In genomic region chr12:114668151-114668891, GRCh38 we compare ENCODE assay signal across 8 cellular contexts. TPM values are rescaled to one million over a fixed set of nuclear protein-coding genes. Genes with fewer than 3 reads are reported as not detected.
A peak's percentile ranks its signal among the peaks of the same experiment; 100 is the strongest.
DNase-seq lines count a peak whose midpoint lies in the region; ATAC-seq and TF ChIP-seq lines count a peak whose summit lies in the region.

No MANE protein-coding gene starts in this region.

- 0 to 1% (median 1%) methylated on average over 24 to 46 of the region's 46 CpGs for WGBS in heart left ventricle, 4 donors

- H3K27me3 Mint-ChIP-seq in WTC11 (ENCODE audit: low read depth) = peaks cover 100% of the 10 kb centered on the region

- intact Hi-C loops in heart left ventricle (cut with DNase I) (loop anchor here (1.0 to 10.0 kb wide), 12 partner anchors 496 to 1085 kb away; no protein-coding TSS in a partner anchor), posterior cingulate gyrus (cut with DNase I) (loop anchor here (1.0 to 10.0 kb wide), 3 partner anchors 496 to 1085 kb away; no protein-coding TSS in a partner anchor)

- H3K4me1 Mint-ChIP-seq in WTC11 = peaks cover 61% of the 10 kb centered on the region

- ATAC-seq in WTC11 = peak; percentile 49
- peak; percentile 82 to 93 (median 90) for ATAC-seq in heart left ventricle
- ATAC-seq in GM21367 (IDR thresholded peaks at IDR 0.05; ENCODE audit: unreplicated experiment) = no peak
- ATAC-seq in GM18867 (IDR thresholded peaks at IDR 0.05; ENCODE audit: unreplicated experiment) = no peak

- TF ChIP-seq CTCF in WTC11 (IDR thresholded peaks at IDR 0.05) (no peak), heart left ventricle (IDR thresholded peaks at IDR 0.05) (peak; percentile 19 to 78 (median 62))

- H3K9me3 ChIP-seq in MG63 (no peaks in the 10 kb centered on the region), heart left ventricle (no peaks in the 10 kb centered on the region)

- H3K4me1 ChIP-seq in heart left ventricle = peaks cover 0 to 46% (median 8%) of the 10 kb centered on the region in 12 donors

- H3K27ac ChIP-seq in heart left ventricle = peak overlapping the region in 9 of 12 donors; percentile 11 to 63 (median 45)

- CTCF ChIA-PET in WTC11 (lab: Charles Lee) = interaction anchor here (0.6 to 2.3 kb wide), 11 partner anchors 16 to 1119 kb away, joined by 3 to 10 read pairs (median 4); partner anchors contain the start of gene TBX3

- H3K4me3 Mint-ChIP-seq in WTC11 = peak overlapping the region; percentile 68

- no peaks in the 10 kb centered on the region for H3K36me3 Mint-ChIP-seq in WTC11

- DNase-seq in NCI-H2107 treated with DMSO at 0.1 percent for 48 hours (lab: John Stamatoyannopoulos, UW; ENCODE audit: unreplicated experiment) (peak; percentile 33), NCI-H2107 (lab: John Stamatoyannopoulos, UW) (no peak), MG63 (peak; percentile 88), WTC11 (ENCODE audit: low spot score) (peak; percentile 85), heart left ventricle (peak; percentile 76 to 87 (median 82)), posterior cingulate gyrus (peak in 9 of 10 donors; percentile 29 to 93 (median 65))

- no peaks in the 10 kb centered on the region for H3K9me3 Mint-ChIP-seq in WTC11

- POLR2A ChIA-PET in WTC11 (lab: Charles Lee) = interaction anchor here (0.5 kb wide), 2 partner anchors 35 to 100 kb away, joined by 3 to 4 read pairs; no protein-coding TSS in a partner anchor

- H3K27me3 ChIP-seq in MG63 (no peaks in the 10 kb centered on the region), heart left ventricle (peaks cover 24 to 85% (median 44%) of the 10 kb centered on the region in 9 donors)

- H3K4me3 ChIP-seq in MG63 = peak overlapping the region; percentile 28
- H3K4me3 ChIP-seq in heart left ventricle = peak overlapping the region in 11 of 12 donors; percentile 23 to 60 (median 50)

- no peak for TF ChIP-seq POLR2A in heart left ventricle (IDR thresholded peaks at IDR 0.05)

- H3K36me3 ChIP-seq in MG63 = peaks cover 6% of the 10 kb centered on the region
- H3K36me3 ChIP-seq in heart left ventricle = peaks cover 0 to 23% (median 19%) of the 10 kb centered on the region in 9 donors

- H3K27ac Mint-ChIP-seq in WTC11 = no peak overlapping the region

TF ChIP-seq in WTC11, 78 proteins besides CTCF, POLR2A, EP300 and RAD21:
- TF ChIP-seq FOXP1 (CRISPR knock-in tag; IDR thresholded peaks at IDR 0.05; ENCODE audit: borderline replicate concordance) = peak; percentile 22; the same call in 1 of the 2 replicates
- no peak for TF ChIP-seq SMAD3 (CRISPR knock-in tag; IDR thresholded peaks at IDR 0.05; ENCODE audit: borderline replicate concordance)

RNA-seq across cellular contexts. Expression of gene TBX3, which starts 15.7 kb away (rescaled TPM):
- 7.1 and 7.7 TPM in 2 replicates for total RNA-seq in MG63 (2014; rRNA removed; shearing (Covaris generic); ENCODE audit: low replicate concordance)
- total RNA-seq in WTC11 (2021) (0.89 to 2.2 TPM (median 0.92 TPM) in 3 replicates), heart left ventricle (10 to 100 TPM; 10.3 to 31.3 (median 16.2) TPM)
- polyA plus RNA-seq in heart left ventricle = 10 to 100 TPM; 11.4 to 11.6 TPM

Comparison
In these comparisons a context has a peak if more than half of its experiments do, and no peak if none do; other contexts are left out.
1. ATAC-seq: peak in WTC11 (single experiment) and heart left ventricle (4 of 4); none in GM21367 (single experiment) and GM18867 (single experiment).